In genomic region chr2:576292-576691, GRCh38 we compare ENCODE assay signal across 8 cellular contexts.
"Had no signal": no experiment of that assay in that cellular context is flagged by ENCODE, and none has a peak within 500 bp of the region (broad histone marks: within the 10 kb centered on the region; RNA-seq: fewer than 3 reads in every experiment).

No MANE protein-coding gene starts in this region.

- DNase-seq: GDM1, GF-D8 had no signal

- FAIRE-seq: G401.6, GM12878, GM12891, GM12892, GM18507, GM19239 had no signal

- ATAC-seq: GM12878 had no signal

- H3K4me3 ChIP-seq: GM12878 had no signal
